Comparison of ENCODE assay signal across 8 cellular contexts in genomic region chr3:139538733-139539132, GRCh38. TPM values are rescaled to one million over a fixed set of nuclear protein-coding genes. Genes with fewer than 3 reads are reported as not detected.
DNase-seq lines count a peak whose midpoint lies in the region; ATAC-seq and TF ChIP-seq lines count a peak whose summit lies in the region.
"Had no signal": no experiment of that assay in that cellular context is flagged by ENCODE, and none has a peak within 500 bp of the region (broad histone marks: within the 10 kb centered on the region; RNA-seq: fewer than 3 reads in every experiment).

No MANE protein-coding gene starts in this region.

- TF ChIP-seq POLR2A in Peyer's patch (IDR thresholded peaks at IDR 0.05) = no peak

- intact Hi-C loops in lower lobe of right lung (cut with DNase I) = no loop called here
- intact Hi-C loops in activated CD4-positive, alpha-beta memory T cell treated with anti-CD3 and anti-CD28 coated beads for 36 hours (cut with micrococcal nuclease) = no loop called here

- peak in 1 of 2 donors; percentile 2 for ATAC-seq in lower lobe of right lung
- ATAC-seq in HG03095 (IDR thresholded peaks at IDR 0.05; ENCODE audit: unreplicated experiment) = no peak

- no peaks in the 10 kb centered on the region for H3K36me3 ChIP-seq in Peyer's patch
- H3K36me3 ChIP-seq in lower lobe of right lung = no peaks in the 10 kb centered on the region

- H3K27me3 Mint-ChIP-seq in activated CD4-positive, alpha-beta memory T cell treated with anti-CD3 and anti-CD28 coated beads for 36 hours = peaks cover 38% of the 10 kb centered on the region

- H3K27ac Mint-ChIP-seq in activated CD4-positive, alpha-beta memory T cell treated with anti-CD3 and anti-CD28 coated beads for 36 hours = no peak overlapping the region

- CTCF ChIA-PET in activated CD4-positive, alpha-beta memory T cell treated with anti-CD3 and anti-CD28 coated beads for 36 hours (lab: Charles Lee) = no interaction called here

- H3K4me1 Mint-ChIP-seq in activated CD4-positive, alpha-beta memory T cell treated with anti-CD3 and anti-CD28 coated beads for 36 hours (ENCODE audit: low read depth) = peaks cover 11% of the 10 kb centered on the region

- no peak overlapping the region for H3K4me3 Mint-ChIP-seq in activated CD4-positive, alpha-beta memory T cell treated with anti-CD3 and anti-CD28 coated beads for 36 hours

- TF ChIP-seq CTCF in Peyer's patch (IDR thresholded peaks at IDR 0.05) (no peak), lower lobe of right lung (IDR thresholded peaks at IDR 0.05) (no peak)

- H3K9me3 Mint-ChIP-seq in activated CD4-positive, alpha-beta memory T cell treated with anti-CD3 and anti-CD28 coated beads for 36 hours = no peaks in the 10 kb centered on the region

- POLR2A ChIA-PET in activated CD4-positive, alpha-beta memory T cell treated with anti-CD3 and anti-CD28 coated beads for 36 hours (lab: Charles Lee) = no interaction called here

- DNase-seq in Peyer's patch (peak in 1 of 3 donors; percentile 55), epithelial cell of prostate (ENCODE audit: low read depth, low spot score) (no peak), lower lobe of right lung (no peak)
- no peak for DNase-seq in activated CD4-positive, alpha-beta memory T cell treated with anti-CD3 and anti-CD28 coated beads for 36 hours
- no peak for DNase-seq in activated naive CD4-positive, alpha-beta T cell (lab: John Stamatoyannopoulos, UW)
- DNase-seq: activated effector memory CD4-positive, alpha-beta T cell treated with anti-CD3 and anti-CD28 coated beads, Interleukin-2, amount 50 U/mL, for 16 hours had no signal

- no peaks in the 10 kb centered on the region for H3K36me3 Mint-ChIP-seq in activated CD4-positive, alpha-beta memory T cell treated with anti-CD3 and anti-CD28 coated beads for 36 hours

- H3K27ac ChIP-seq in Peyer's patch (peak overlapping the region in 3 of 4 donors; percentile 57 to 74 (median 71)), epithelial cell of prostate (peak overlapping the region; percentile 70), lower lobe of right lung (no peak overlapping the region), temporal lobe (ENCODE audit: low read depth, low read length) (peak overlapping the region; percentile 73)

- peak overlapping the region in 3 of 4 donors; percentile 36 to 67 (median 62) for H3K4me3 ChIP-seq in Peyer's patch
- H3K4me3 ChIP-seq in lower lobe of right lung = peak overlapping the region; percentile 66

- no peaks in the 10 kb centered on the region for H3K9me3 ChIP-seq in Peyer's patch
- no peaks in the 10 kb centered on the region for H3K9me3 ChIP-seq in lower lobe of right lung

- no peaks in the 10 kb centered on the region for H3K27me3 ChIP-seq in Peyer's patch
- H3K27me3 ChIP-seq in lower lobe of right lung (ENCODE audit: low read depth) = no peaks in the 10 kb centered on the region

- H3K4me1 ChIP-seq in Peyer's patch = peaks cover 0 to 38% (median 0%) of the 10 kb centered on the region in 4 donors
- peaks cover 37% of the 10 kb centered on the region for H3K4me1 ChIP-seq in lower lobe of right lung

RNA-seq across cellular contexts. Expression of gene RBP1, which starts 0.8 kb away (rescaled TPM):
- total RNA-seq in Peyer's patch = 10 to 100 TPM in 1 of 4 donors, 1 to 10 TPM in 2, not detected in 1; 4.7 to 14.9 (median 4.9) TPM
- total RNA-seq in lower lobe of right lung = 15.7 TPM
- 35.7 TPM for total RNA-seq in temporal lobe
- total RNA-seq in activated CD4-positive, alpha-beta memory T cell treated with anti-CD3 and anti-CD28 coated beads for 36 hours = not detected
